Comparison of ENCODE assay signal across 25 cellular contexts in the genomic region with DNA sequence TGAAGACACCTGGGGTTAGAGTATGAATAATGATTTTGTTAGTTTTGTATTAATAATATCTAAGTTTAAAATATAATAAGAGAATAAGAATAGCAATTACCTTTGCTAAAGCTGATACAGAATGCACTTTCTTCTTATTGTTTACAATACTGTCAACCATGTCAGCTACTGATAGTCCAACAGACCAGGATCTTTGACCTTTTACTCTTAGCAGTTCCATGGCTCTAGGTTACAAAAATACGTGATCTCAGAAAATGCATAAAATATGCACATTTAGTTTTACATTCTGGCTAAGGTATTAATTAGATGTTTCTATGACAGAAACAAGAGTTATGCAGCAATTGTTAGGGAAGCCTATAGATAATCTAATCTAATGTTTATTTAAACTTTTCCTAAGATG. TPM values are rescaled to one million over a fixed set of nuclear protein-coding genes. Genes with fewer than 3 reads are reported as not detected.
DNase-seq lines count a peak whose midpoint lies in the region; ATAC-seq, FAIRE-seq and TF ChIP-seq lines count a peak whose summit lies in the region.
"Had no signal": no experiment of that assay in that cellular context is flagged by ENCODE, and none has a peak within 500 bp of the region (broad histone marks: within the 10 kb centered on the region; RNA-seq: fewer than 3 reads in every experiment).

No MANE protein-coding gene starts in this region.

- H3K4me3 ChIP-seq in HepG2 (replicated peaks in 1 of 3; ENCODE audit: insufficient read depth in 1 of 3, low read depth in 2 of 3, low read length in 3 of 3) (no peak overlapping the region), right lobe of liver (no peak overlapping the region), suprapubic skin (no peak overlapping the region)
- H3K4me3 ChIP-seq: A549; BLaER1 treated with 17β-estradiol and CSF1 and Interleukin-3, amounts not matched to agents 10 nM and 100 nM; GM12878 had no signal

- no peak overlapping the region for H3K4me2 ChIP-seq in HepG2 (ENCODE audit: low read depth, low read length)
- H3K4me2 ChIP-seq: A549; BLaER1 treated with 17β-estradiol and CSF1 and Interleukin-3, amounts not matched to agents 10 nM and 100 nM had no signal

- no peaks in the 10 kb centered on the region for H3K36me3 Mint-ChIP-seq in T-helper 17 cell (ENCODE audit: low read depth)
- H3K36me3 Mint-ChIP-seq: CD8-positive, alpha-beta T cell had no signal

- in situ Hi-C loops in HepG2 (cut with HindIII; ENCODE audit: extremely low pct_ligation_motif_present, low pct_unique_long_range_greater_than_20kb) = no loop called here

- H3K27ac ChIP-seq in HepG2 (ENCODE audit: extremely low read length, insufficient read depth, low read length) (peak overlapping the region; percentile 21), right lobe of liver (no peak overlapping the region), suprapubic skin (no peak overlapping the region)
- H3K27ac ChIP-seq: 22Rv1; A549; BLaER1 treated with 17β-estradiol and CSF1 and Interleukin-3, amounts not matched to agents 10 nM and 100 nM; C4-2B had no signal

- ATAC-seq in T-helper 17 cell (no peak), HepG2 (peak; percentile 46; the same call in 1 of the 3 replicates), right lobe of liver (peak in 3 of 4 donors; percentile 60 to 72 (median 65))
- ATAC-seq: A549; CD8-positive, alpha-beta T cell; GM12878 had no signal

- CTCF ChIA-PET in HepG2 (lab: Yijun Ruan, JAX; ENCODE audit: low intra/inter-chr PET ratio, low total read pairs) = no interaction called here

- no peaks in the 10 kb centered on the region for H3K79me2 ChIP-seq in HepG2 (ENCODE audit: insufficient read depth, low read length)

- H3K27me3 ChIP-seq in HepG2 (ENCODE audit: control insufficient read depth in 1 of 2, insufficient read depth in 2 of 2, low read length in 2 of 2) (no peaks in the 10 kb centered on the region), right lobe of liver (no peaks in the 10 kb centered on the region), suprapubic skin (no peaks in the 10 kb centered on the region)
- H3K27me3 ChIP-seq: BLaER1 treated with 17β-estradiol and CSF1 and Interleukin-3, amounts not matched to agents 10 nM and 100 nM had no signal

- no peak for TF ChIP-seq POLR2A in HepG2 (IDR thresholded peaks at IDR 0.05; ENCODE audit: insufficient read depth in 1 of 2, low read depth in 2 of 2, low read length in 2 of 2)
- no peak for TF ChIP-seq POLR2A in right lobe of liver (IDR thresholded peaks at IDR 0.05)
- TF ChIP-seq POLR2A in suprapubic skin (IDR thresholded peaks at IDR 0.05) = no peak

- H3K9me3 ChIP-seq in T-helper 17 cell (ENCODE audit: control insufficient read depth, low read length, poor library complexity, severe bottlenecking) = no peaks in the 10 kb centered on the region
- H3K9me3 ChIP-seq in HepG2 (ENCODE audit: low read length) = no peaks in the 10 kb centered on the region
- H3K9me3 ChIP-seq in right lobe of liver = no peaks in the 10 kb centered on the region
- no peaks in the 10 kb centered on the region for H3K9me3 ChIP-seq in suprapubic skin
- H3K9me3 ChIP-seq: A549; BLaER1 treated with 17β-estradiol and CSF1 and Interleukin-3, amounts not matched to agents 10 nM and 100 nM; Caco-2 had no signal

- no TSS peak for BruUV-seq in HepG2 (replicated peaks; lab: Mats Ljungman, UMichigan)

- WGBS in HepG2 (ENCODE audit: low lambda C conversion rate) = 47% methylated on average over 1 of the region's 1 CpG
- WGBS in right lobe of liver (ENCODE audit: insufficient coverage, low coverage, low lambda C conversion rate, missing lambda C conversion rate) = 21% methylated on average over 1 of the region's 1 CpG
- 98% methylated on average over 1 of the region's 1 CpG for WGBS in suprapubic skin

- H3K27ac Mint-ChIP-seq in T-helper 17 cell = peak overlapping the region; percentile 81
- H3K27ac Mint-ChIP-seq: B cell; CD4-positive, alpha-beta T cell; CD8-positive, alpha-beta T cell had no signal

- H3K36me3 ChIP-seq in HepG2 (replicated peaks in 1 of 2; ENCODE audit: control insufficient read depth in 1 of 2, insufficient read depth in 2 of 2, low read length in 2 of 2) (0 out of 5 replicates have a peak, but pooled peaks cover 0 to 9% of the 10 kb centered on the region in 2 experiments), right lobe of liver (peaks cover 0 to 6% (median 0%) of the 10 kb centered on the region in 4 donors), suprapubic skin (peaks cover 37% of the 10 kb centered on the region)

- intact Hi-C loops in HepG2 (cut with micrococcal nuclease; ENCODE audit: unreplicated experiment) = no loop called here
- intact Hi-C loops in right lobe of liver (cut with DNase I) = no loop called here

- H3K4me3 Mint-ChIP-seq in T-helper 17 cell = no peak overlapping the region
- H3K4me3 Mint-ChIP-seq: B cell; CD4-positive, alpha-beta T cell; CD8-positive, alpha-beta T cell had no signal

- no peak for FAIRE-seq in HepG2 (lab: Jason Lieb, UNC)
- FAIRE-seq: D721Med, GM12878, GM12892, GM18507 had no signal

- TF ChIP-seq EP300 in HepG2 (IDR thresholded peaks at IDR 0.05; ENCODE audit: low read depth in 2 of 2, low read length in 2 of 2) = no peak
- no peak for TF ChIP-seq EP300 in HepG2 (CRISPR knock-in tag; IDR thresholded peaks at IDR 0.05; ENCODE audit: borderline replicate concordance)
- TF ChIP-seq EP300 in suprapubic skin (IDR thresholded peaks at IDR 0.05) = no peak

- TF ChIP-seq RAD21 in HepG2 (CRISPR knock-in tag; IDR thresholded peaks at IDR 0.05) = no peak

- H3K4me1 Mint-ChIP-seq in T-helper 17 cell = no peaks in the 10 kb centered on the region
- H3K4me1 Mint-ChIP-seq: B cell had no signal

- TF ChIP-seq CTCF in HepG2 (CRISPR knock-in tag; IDR thresholded peaks at IDR 0.05) (no peak), right lobe of liver (IDR thresholded peaks at IDR 0.05) (no peak), suprapubic skin (IDR thresholded peaks at IDR 0.05) (no peak)

- POLR2A ChIA-PET in HepG2 (lab: Yijun Ruan, JAX) = no interaction called here

- H3K4me1 ChIP-seq in HepG2 (ENCODE audit: insufficient read depth, low read length) = peaks cover 14% of the 10 kb centered on the region
- no peaks in the 10 kb centered on the region for H3K4me1 ChIP-seq in right lobe of liver
- no peaks in the 10 kb centered on the region for H3K4me1 ChIP-seq in suprapubic skin

- no peaks in the 10 kb centered on the region for H3K27me3 Mint-ChIP-seq in T-helper 17 cell
- H3K27me3 Mint-ChIP-seq: B cell; CD4-positive, alpha-beta T cell had no signal

- no peak overlapping the region for H3K9ac ChIP-seq in HepG2 (ENCODE audit: insufficient read depth, low read depth, low read length)
- H3K9ac ChIP-seq: BLaER1 treated with 17β-estradiol and CSF1 and Interleukin-3, amounts not matched to agents 10 nM and 100 nM had no signal

- no peak overlapping the region for H2AFZ ChIP-seq in HepG2 (ENCODE audit: low read length)

- DNase-seq in T-helper 17 cell (no peak), HepG2 (ENCODE audit: low spot score) (no peak), right lobe of liver (no peak), hippocampal formation (lab: John Stamatoyannopoulos, UW) (no peak), suprapubic skin (ENCODE audit: low spot score in 2 of 2) (no peak)
- DNase-seq: AML-193; Caco-2; Calu3; CD4-positive, alpha-beta T cell; CD8-positive, alpha-beta T cell; DMS153; DMS53; DMS79; DND-41; EL; GDM1 had no signal

- no peaks in the 10 kb centered on the region for H4K20me1 ChIP-seq in HepG2 (ENCODE audit: insufficient read depth, low read length)
- H4K20me1 ChIP-seq: BLaER1 treated with 17β-estradiol and CSF1 and Interleukin-3, amounts not matched to agents 10 nM and 100 nM had no signal

RNA-seq across cellular contexts. Expression of gene TSG101, which starts 7.5 kb away (rescaled TPM):
- total RNA-seq in T-helper 17 cell = 10 to 100 TPM; 15.8 to 15.9 TPM
- 69.3 and 96.3 TPM in 2 replicates for total RNA-seq in HepG2 (2016; rRNA removed; fragmentation: Illumina TruSeq; extraction: Trizol)
- 42.6 and 49.6 TPM in 2 replicates for total RNA-seq in HepG2 (2016; cell fraction: cytosol; rRNA removed; fragmentation: Illumina TruSeq; extraction: Trizol; ENCODE audit: low read depth)
- total RNA-seq in HepG2 (2016; cell fraction: insoluble cytoplasmic fraction; rRNA removed; fragmentation: Illumina TruSeq; extraction: Trizol) = 69.2 and 93.6 TPM in 2 replicates
- 62.9 and 65.2 TPM in 2 replicates for total RNA-seq in HepG2 (2016; cell fraction: membrane; rRNA removed; fragmentation: Illumina TruSeq; extraction: Trizol)
- 40.0 and 40.5 TPM in 2 replicates for total RNA-seq in HepG2 (2016; cell fraction: nucleus; rRNA removed; fragmentation: Illumina TruSeq; extraction: Trizol)
- polyA plus RNA-seq in HepG2 (2011; rRNA removed) = 200 and 206 TPM in 2 replicates
- 205 and 263 TPM in 2 replicates for polyA plus RNA-seq in HepG2 (2011; cell fraction: cytosol; rRNA removed)
- polyA plus RNA-seq in HepG2 (2011; cell fraction: nucleus; rRNA removed) = 61.2 and 66.6 TPM in 2 replicates
- polyA plus RNA-seq in HepG2 (2012) = 67.4 and 72.7 TPM in 2 replicates
- 39.8 and 45.7 TPM in 2 replicates for polyA plus RNA-seq in HepG2 (2016; cell fraction: cytosol; fragmentation: Illumina TruSeq; extraction: Trizol; ENCODE audit: low read depth)
- 96.4 and 113 TPM in 2 replicates for polyA plus RNA-seq in HepG2 (2016; cell fraction: insoluble cytoplasmic fraction; fragmentation: Illumina TruSeq; extraction: Trizol; ENCODE audit: low read depth)
- 42.9 and 46.6 TPM in 2 replicates for polyA plus RNA-seq in HepG2 (2016; cell fraction: membrane; fragmentation: Illumina TruSeq; extraction: Trizol; ENCODE audit: low read depth)
- polyA plus RNA-seq in HepG2 (2016; cell fraction: nucleus; fragmentation: Illumina TruSeq; extraction: Trizol; ENCODE audit: insufficient read depth, low read depth) = 42.6 and 45.8 TPM in 2 replicates
- 155 and 281 TPM in 2 replicates for polyA minus RNA-seq in HepG2 (2011; rRNA and poly(A)+ RNA removed; ENCODE audit: low replicate concordance)
- polyA minus RNA-seq in HepG2 (2011; cell fraction: cytosol; rRNA and poly(A)+ RNA removed) = 86.9 and 105 TPM in 2 replicates
- polyA minus RNA-seq in HepG2 (2011; cell fraction: nucleus; rRNA and poly(A)+ RNA removed) = 52.0 and 73.0 TPM in 2 replicates
- 10 to 100 TPM; 15.8 to 68.0 (median 25.7) TPM for total RNA-seq in right lobe of liver
- 10 to 100 TPM; 67.8 to 80.0 (median 71.8) TPM for total RNA-seq in suprapubic skin

RNA-seq across cellular contexts. Expression of gene UEVLD, which starts 54.3 kb away (rescaled TPM):
- total RNA-seq in T-helper 17 cell = 10 to 100 TPM in 1 of 2 donors, 1 to 10 TPM in 1; 8.0 to 12.6 TPM
- total RNA-seq in HepG2 (2016; rRNA removed; fragmentation: Illumina TruSeq; extraction: Trizol) = 13.7 and 21.1 TPM in 2 replicates
- 4.0 and 5.2 TPM in 2 replicates for total RNA-seq in HepG2 (2016; cell fraction: cytosol; rRNA removed; fragmentation: Illumina TruSeq; extraction: Trizol; ENCODE audit: low read depth)
- total RNA-seq in HepG2 (2016; cell fraction: insoluble cytoplasmic fraction; rRNA removed; fragmentation: Illumina TruSeq; extraction: Trizol) = 10.6 and 18.2 TPM in 2 replicates
- 4.6 and 4.8 TPM in 2 replicates for total RNA-seq in HepG2 (2016; cell fraction: membrane; rRNA removed; fragmentation: Illumina TruSeq; extraction: Trizol)
- total RNA-seq in HepG2 (2016; cell fraction: nucleus; rRNA removed; fragmentation: Illumina TruSeq; extraction: Trizol) = 7.3 and 11.3 TPM in 2 replicates
- polyA plus RNA-seq in HepG2 (2011; rRNA removed) = 5.4 and 5.7 TPM in 2 replicates
- polyA plus RNA-seq in HepG2 (2011; cell fraction: cytosol; rRNA removed) = 2.8 and 6.2 TPM in 2 replicates
- polyA plus RNA-seq in HepG2 (2011; cell fraction: nucleus; rRNA removed) = 1.9 and 2.2 TPM in 2 replicates
- 6.7 and 6.9 TPM in 2 replicates for polyA plus RNA-seq in HepG2 (2012)
- polyA plus RNA-seq in HepG2 (2016; cell fraction: cytosol; fragmentation: Illumina TruSeq; extraction: Trizol; ENCODE audit: low read depth) = 0.79 and 0.94 TPM in 2 replicates
- polyA plus RNA-seq in HepG2 (2016; cell fraction: insoluble cytoplasmic fraction; fragmentation: Illumina TruSeq; extraction: Trizol; ENCODE audit: low read depth) = 11.7 and 12.9 TPM in 2 replicates
- 1.8 and 2.0 TPM in 2 replicates for polyA plus RNA-seq in HepG2 (2016; cell fraction: membrane; fragmentation: Illumina TruSeq; extraction: Trizol; ENCODE audit: low read depth)
- 5.8 and 7.6 TPM in 2 replicates for polyA plus RNA-seq in HepG2 (2016; cell fraction: nucleus; fragmentation: Illumina TruSeq; extraction: Trizol; ENCODE audit: insufficient read depth, low read depth)
- polyA minus RNA-seq in HepG2 (2011; rRNA and poly(A)+ RNA removed; ENCODE audit: low replicate concordance) = 5.8 and 13.5 TPM in 2 replicates
- 3.6 and 3.9 TPM in 2 replicates for polyA minus RNA-seq in HepG2 (2011; cell fraction: cytosol; rRNA and poly(A)+ RNA removed)
- polyA minus RNA-seq in HepG2 (2011; cell fraction: nucleus; rRNA and poly(A)+ RNA removed) = 9.1 and 11.7 TPM in 2 replicates
- 10 to 100 TPM in 2 of 6 experiments, 1 to 10 TPM in 4; 9.5 to 18.1 (median 9.9) TPM for total RNA-seq in right lobe of liver
- 10 to 100 TPM; 24.1 to 46.1 (median 32.8) TPM for total RNA-seq in suprapubic skin
